33 cellular contexts compared by ENCODE assay signal in the genomic region with DNA sequence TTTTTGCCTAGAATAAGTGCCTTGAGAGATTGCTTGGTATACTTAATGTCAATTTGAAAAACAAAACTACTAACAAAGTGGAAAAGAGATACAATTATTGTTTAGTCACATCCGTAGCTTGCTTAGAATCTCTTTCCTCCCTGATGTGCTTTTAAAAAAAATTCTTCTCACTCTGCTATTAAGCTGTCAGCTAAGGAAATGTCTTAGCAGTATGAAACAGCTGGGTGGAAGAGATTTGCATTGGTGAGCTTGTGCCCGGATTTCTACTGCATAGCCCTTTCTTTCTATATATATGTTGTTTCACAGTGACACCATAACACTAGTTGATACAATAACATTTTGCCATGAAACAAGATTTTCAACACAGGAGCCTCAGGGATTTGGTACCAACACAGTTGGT.
DNase-seq lines count a peak whose midpoint lies in the region; ATAC-seq and TF ChIP-seq lines count a peak whose summit lies in the region.
"Had no signal": no experiment of that assay in that cellular context is flagged by ENCODE, and none has a peak within 500 bp of the region (broad histone marks: within the 10 kb centered on the region; RNA-seq: fewer than 3 reads in every experiment).

No MANE protein-coding gene starts in this region.

- H3K27ac Mint-ChIP-seq in chondrocyte (ENCODE audit: unreplicated experiment) = peak overlapping the region; percentile 88
- H3K27ac Mint-ChIP-seq: activated CD4-positive, alpha-beta T cell treated with anti-CD3 and anti-CD28 coated beads, Interleukin-2, amount 10 ng/mL, durations not matched to agents 24 days and 14 days; activated naive CD4-positive, alpha-beta T cell treated with anti-CD3 and anti-CD28 coated beads for 36 hours; dendritic cell treated with granulocyte-macrophage colony-stimulating factor and Interleukin-4, amounts not matched to agents 40 ng/mL and 50 ng/mL, for 4 days; memory B cell had no signal

- H3K4me2 ChIP-seq in osteoblast (ENCODE audit: insufficient read depth, low read length) = no peak overlapping the region
- H3K4me2 ChIP-seq: hepatocyte had no signal

- H3K27ac ChIP-seq in osteoblast (ENCODE audit: low read depth, low read length) = peak overlapping the region; percentile 87
- H3K27ac ChIP-seq: cardiac muscle cell, gastroesophageal sphincter, hepatocyte, prostate gland, sigmoid colon, thoracic aorta, vagina had no signal

- peaks cover 25% of the 10 kb centered on the region for H3K4me1 Mint-ChIP-seq in chondrocyte (ENCODE audit: low read depth)
- H3K4me1 Mint-ChIP-seq: memory B cell had no signal

- H3K36me3 ChIP-seq in osteoblast (ENCODE audit: insufficient read depth, low read length) = peaks cover 60% of the 10 kb centered on the region
- H3K36me3 ChIP-seq: cardiac muscle cell, MG63, prostate gland, thoracic aorta had no signal

- no peaks in the 10 kb centered on the region for H4K20me1 ChIP-seq in osteoblast (ENCODE audit: insufficient read depth, low read length)

- H3K9me3 ChIP-seq in osteoblast (ENCODE audit: low read depth, low read length) = no peaks in the 10 kb centered on the region
- H3K9me3 ChIP-seq: gastroesophageal sphincter, MG63, prostate gland, sigmoid colon, thoracic aorta, vagina had no signal

- no peak for ATAC-seq in SK-N-SH treated with all-trans-retinoic acid at 6 μM for 48 hours
- ATAC-seq: gastroesophageal sphincter, HCT116, K562 had no signal

- peak; percentile 6 for DNase-seq in NCI-H2227 (lab: John Stamatoyannopoulos, UW; ENCODE audit: unreplicated experiment)
- no peak for DNase-seq in NCI-H2227 treated with DMSO at 0.1 percent for 48 hours (lab: John Stamatoyannopoulos, UW)
- DNase-seq in NCI-H524 (lab: John Stamatoyannopoulos, UW) = peak; percentile 78 to 92
- no peak for DNase-seq in chondrocyte (ENCODE audit: low spot score)
- no peak for DNase-seq in osteoblast (ENCODE audit: insufficient read length, low spot score, missing footprints)
- no peak for DNase-seq in A172 (ENCODE audit: low spot score)
- no peak for DNase-seq in activated CD4-positive, alpha-beta T cell treated with anti-CD3 and anti-CD28 coated beads, Interleukin-2, amount 50 U/mL, for 1 hour
- DNase-seq: activated CD4-positive, alpha-beta T cell treated with anti-CD3 and anti-CD28 coated beads, Interleukin-2, amount 10 ng/mL, durations not matched to agents 24 days and 14 days; activated CD8-positive, alpha-beta memory T cell treated with anti-CD3 and anti-CD28 coated beads, Interleukin-2, amount 10 ng/mL, durations not matched to agents 7 days and 5 days; activated naive CD4-positive, alpha-beta T cell treated with anti-CD3 and anti-CD28 coated beads for 36 hours; activated T-cell treated with anti-CD3 and anti-CD28 coated beads, Interleukin-2, amount 50 U/mL, for 48 hours; CD4-positive, alpha-beta memory T cell; DMS153; left cardiac atrium; NCI-H1930; NCI-H345; NCI-H774; sigmoid colon; stimulated activated CD4-positive, alpha-beta T cell treated with anti-CD3 and anti-CD28 coated beads, Interleukin-15, amount 100 ng/mL, for 24 hours; stimulated activated naive CD4-positive, alpha-beta T cell; T-helper 9 cell had no signal

- peaks cover 4% of the 10 kb centered on the region for H3K79me2 ChIP-seq in osteoblast (ENCODE audit: insufficient read depth, low read length)
- H3K79me2 ChIP-seq: hepatocyte had no signal

- no peaks in the 10 kb centered on the region for H3K27me3 Mint-ChIP-seq in chondrocyte (ENCODE audit: low read depth)
- H3K27me3 Mint-ChIP-seq: activated CD4-positive, alpha-beta T cell treated with anti-CD3 and anti-CD28 coated beads, Interleukin-2, amount 10 ng/mL, durations not matched to agents 24 days and 14 days; activated CD8-positive, alpha-beta memory T cell treated with anti-CD3 and anti-CD28 coated beads, Interleukin-2, amount 10 ng/mL, durations not matched to agents 7 days and 5 days; CD4-positive, alpha-beta memory T cell; dendritic cell treated with granulocyte-macrophage colony-stimulating factor and Interleukin-4, amounts not matched to agents 40 ng/mL and 50 ng/mL, for 4 days; memory B cell had no signal

- H3K36me3 Mint-ChIP-seq in chondrocyte (ENCODE audit: low read depth) = peaks cover 23% of the 10 kb centered on the region

- H3K9me3 Mint-ChIP-seq in chondrocyte (ENCODE audit: low read depth) = no peaks in the 10 kb centered on the region
- H3K9me3 Mint-ChIP-seq: activated naive CD4-positive, alpha-beta T cell treated with anti-CD3 and anti-CD28 coated beads for 36 hours; CD4-positive, alpha-beta memory T cell; dendritic cell treated with granulocyte-macrophage colony-stimulating factor and Interleukin-4, amounts not matched to agents 40 ng/mL and 50 ng/mL, for 4 days; memory B cell had no signal

- no peak overlapping the region for H3K4me3 Mint-ChIP-seq in chondrocyte (ENCODE audit: unreplicated experiment)
- H3K4me3 Mint-ChIP-seq: activated CD8-positive, alpha-beta memory T cell treated with anti-CD3 and anti-CD28 coated beads, Interleukin-2, amount 10 ng/mL, durations not matched to agents 7 days and 5 days; activated naive CD4-positive, alpha-beta T cell treated with anti-CD3 and anti-CD28 coated beads for 36 hours; dendritic cell treated with granulocyte-macrophage colony-stimulating factor and Interleukin-4, amounts not matched to agents 40 ng/mL and 50 ng/mL, for 4 days; memory B cell had no signal

- H3K27me3 ChIP-seq in osteoblast (ENCODE audit: insufficient read depth, low read length) = no peaks in the 10 kb centered on the region
- H3K27me3 ChIP-seq: cardiac muscle cell, gastroesophageal sphincter, hepatocyte, MG63, sigmoid colon, vagina had no signal

- no peak for TF ChIP-seq CTCF in chondrocyte (IDR thresholded peaks at IDR 0.05)
- no peak for TF ChIP-seq CTCF in osteoblast (IDR thresholded peaks at IDR 0.05; ENCODE audit: extremely low read depth, low read depth, low read length)

- no peak overlapping the region for H2AFZ ChIP-seq in osteoblast (ENCODE audit: low read length)
- H2AFZ ChIP-seq: hepatocyte had no signal

- H3K4me3 ChIP-seq in osteoblast (ENCODE audit: insufficient read depth, low read length) = no peak overlapping the region
- H3K4me3 ChIP-seq: cardiac muscle cell, gastroesophageal sphincter, hepatocyte, K562, MG63, prostate gland, sigmoid colon, thoracic aorta, vagina had no signal

- H3K4me1 ChIP-seq in osteoblast (ENCODE audit: insufficient read depth, low read length) = peaks cover 44% of the 10 kb centered on the region
- H3K4me1 ChIP-seq: prostate gland had no signal

TF ChIP-seq in SK-N-SH treated with all-trans-retinoic acid at 6 μM for 48 hours, 23 proteins besides CTCF, POLR2A, EP300 and RAD21:
- TF ChIP-seq TOX (CRISPR knock-in tag; IDR thresholded peaks at IDR 0.05; ENCODE audit: borderline replicate concordance) = no peak

Comparison
In these comparisons a context has a peak if more than half of its experiments do, and no peak if none do; other contexts are left out.
1. DNase-seq: peak in NCI-H2227 (single experiment) and NCI-H524 (2 of 2); none in NCI-H2227 treated with DMSO at 0.1 percent for 48 hours (single experiment), chondrocyte (single experiment), osteoblast (single experiment), A172 (single experiment) and activated CD4-positive, alpha-beta T cell treated with anti-CD3 and anti-CD28 coated beads, Interleukin-2, amount 50 U/mL, for 1 hour (single experiment).